ENCODE assay signal across 34 cellular contexts in genomic region chrX:115487608-115488007, GRCh38.
"Had no signal": no experiment of that assay in that cellular context is flagged by ENCODE, and none has a peak within 500 bp of the region (broad histone marks: within the 10 kb centered on the region; RNA-seq: fewer than 3 reads in every experiment).

No MANE protein-coding gene starts in this region.

- DNase-seq: activated B cell treated with CpG ODN at 0.5 μM for 24 hours; activated CD4-positive, alpha-beta memory T cell treated with anti-CD3 and anti-CD28 coated beads for 36 hours; activated CD4-positive, alpha-beta T cell treated with anti-CD3 and anti-CD28 coated beads for 4 hours; activated CD4-positive, alpha-beta T cell treated with anti-CD3 and anti-CD28 coated beads, Interleukin-2, amount 10 ng/mL, durations not matched to agents 24 days and 14 days; activated CD4-positive, alpha-beta T cell treated with anti-CD3 and anti-CD28 coated beads, Interleukin-2, amount 50 U/mL, for 1 hour; activated CD4-positive, alpha-beta T cell treated with anti-CD3 and anti-CD28 coated beads, Interleukin-2, amount 50 U/mL, for 4 hours; activated CD4-positive, CD25-positive, alpha-beta regulatory T cell treated with anti-CD3 and anti-CD28 coated beads, Interleukin-2, amount 50 U/mL, for 72 hours; activated CD8-positive, alpha-beta memory T cell treated with anti-CD3 and anti-CD28 coated beads, Interleukin-2, amount 50 U/mL, for 4 hours; activated CD8-positive, alpha-beta T cell treated with anti-CD3 and anti-CD28 coated beads for 36 hours; activated effector memory CD4-positive, alpha-beta T cell treated with anti-CD3 and anti-CD28 coated beads, Interleukin-2, amount 50 U/mL, for 16 hours; activated gamma-delta T cell treated with Interleukin-2 at 50 U/mL for 16 hours; activated naive CD4-positive, alpha-beta T cell; activated naive CD4-positive, alpha-beta T cell treated with anti-CD3 and anti-CD28 coated beads for 36 hours; activated naive CD4-positive, alpha-beta T cell treated with anti-CD3 and anti-CD28 coated beads, Interleukin-2, amount 50 U/mL, for 16 hours; activated naive CD8-positive, alpha-beta T cell treated with anti-CD3 and anti-CD28 coated beads for 36 hours; activated T-cell treated with anti-CD3 and anti-CD28 coated beads for 4 hours; activated T-cell treated with anti-CD3 and anti-CD28 coated beads, Interleukin-2, amount 50 U/mL, for 1 hour; activated T-cell treated with anti-CD3 and anti-CD28 coated beads, Interleukin-2, amount 50 U/mL, for 4 hours; activated T-cell treated with anti-CD3 and anti-CD28 coated beads, Interleukin-2, amount 50 U/mL, for 72 hours; adrenal gland; amygdala; anterior cingulate cortex; caudate nucleus; cerebellar nuclear complex; T-helper 1 cell; T-helper 2 cell; T-helper 9 cell had no signal

- H3K27ac ChIP-seq: adrenal gland, ascending aorta, cardiac muscle cell, VCaP had no signal

- ATAC-seq: activated CD8-positive, alpha-beta T cell treated with anti-CD3 and anti-CD28 coated beads for 36 hours; activated naive CD4-positive, alpha-beta T cell treated with anti-CD3 and anti-CD28 coated beads, Interleukin-2, amount 50 U/mL, for 72 hours; activated T-cell treated with anti-CD3 and anti-CD28 coated beads, Interleukin-2, amount 50 U/mL, for 4 hours; activated T-cell treated with anti-CD3 and anti-CD28 coated beads, Interleukin-2, amount 50 U/mL, for 72 hours; activated T-helper 17 cell treated with anti-CD3 and anti-CD28 coated beads, Interleukin-2, amount 50 U/mL, for 72 hours had no signal

- H3K9me3 ChIP-seq: adrenal gland, ascending aorta had no signal

- H3K4me1 ChIP-seq: adrenal gland, ascending aorta had no signal

- H3K36me3 ChIP-seq: adrenal gland, ascending aorta, cardiac muscle cell had no signal

- FAIRE-seq: bronchial epithelial cell, TTC549 had no signal

- H3K27me3 ChIP-seq: ascending aorta, cardiac muscle cell had no signal

- H3K4me3 ChIP-seq: adrenal gland, ascending aorta, cardiac muscle cell had no signal
